ENCODE assay signal across 1 cellular context in genomic region chr6:148593130-148593812, GRCh38.
TF ChIP-seq lines count a peak whose summit lies in the region.

No MANE protein-coding gene starts in this region.

TF ChIP-seq in GM23338, 12 proteins besides CTCF, POLR2A, EP300 and RAD21 (continued from another document):
- TF ChIP-seq ZNF462 (CRISPR knock-in tag; IDR thresholded peaks at IDR 0.05): no peak
- no peak for TF ChIP-seq ZNF114 (CRISPR knock-in tag; IDR thresholded peaks at IDR 0.05)
